21 cellular contexts compared by ENCODE assay signal in genomic region chr16:57565461-57565860, GRCh38. TPM values are rescaled to one million over a fixed set of nuclear protein-coding genes. Genes with fewer than 3 reads are reported as not detected.
DNase-seq lines count a peak whose midpoint lies in the region; ATAC-seq and TF ChIP-seq lines count a peak whose summit lies in the region.
"Had no signal": no experiment of that assay in that cellular context is flagged by ENCODE, and none has a peak within 500 bp of the region (broad histone marks: within the 10 kb centered on the region; RNA-seq: fewer than 3 reads in every experiment).

No MANE protein-coding gene starts in this region.

- H3K9me3 Mint-ChIP-seq in memory B cell (peaks cover 19% of the 10 kb centered on the region), osteocyte (ENCODE audit: unreplicated experiment) (peaks cover 8% of the 10 kb centered on the region)

- H3K27ac Mint-ChIP-seq in memory B cell (peak overlapping the region; percentile 45), osteocyte (ENCODE audit: unreplicated experiment) (no peak overlapping the region)
- H3K27ac Mint-ChIP-seq: CD4-positive, CD25-positive, alpha-beta regulatory T cell had no signal

- H3K4me3 ChIP-seq in RWPE2 (ENCODE audit: severe bottlenecking) (no peak overlapping the region), psoas muscle (no peak overlapping the region)
- H3K4me3 ChIP-seq: SJSA1 had no signal

- no peak for TF ChIP-seq CTCF in RWPE2 (IDR thresholded peaks at IDR 0.05; ENCODE audit: poor library complexity, severe bottlenecking)
- TF ChIP-seq CTCF in osteocyte (IDR thresholded peaks at IDR 0.05) = no peak
- no peak for TF ChIP-seq CTCF in psoas muscle (IDR thresholded peaks at IDR 0.05)

- 44 to 64% (median 46%) methylated on average over 3 of the region's 3 CpGs for WGBS in psoas muscle, 3 donors

- H3K4me1 ChIP-seq in RWPE2 (ENCODE audit: insufficient read depth, poor library complexity, severe bottlenecking) = no peaks in the 10 kb centered on the region
- H3K4me1 ChIP-seq in psoas muscle = no peaks in the 10 kb centered on the region

- no peak overlapping the region for H3K27ac ChIP-seq in RWPE2 (ENCODE audit: poor library complexity, severe bottlenecking)
- no peak overlapping the region for H3K27ac ChIP-seq in psoas muscle
- H3K27ac ChIP-seq: SJSA1 had no signal

- H3K9me3 ChIP-seq in RWPE2 (ENCODE audit: severe bottlenecking) = no peaks in the 10 kb centered on the region
- no peaks in the 10 kb centered on the region for H3K9me3 ChIP-seq in psoas muscle
- H3K9me3 ChIP-seq: SJSA1 had no signal

- no peaks in the 10 kb centered on the region for H3K36me3 ChIP-seq in RWPE2 (ENCODE audit: low read depth)
- no peaks in the 10 kb centered on the region for H3K36me3 ChIP-seq in psoas muscle (ENCODE audit: insufficient read depth in 1 of 2, low read depth in 1 of 2)
- H3K36me3 ChIP-seq: SJSA1 had no signal

- ATAC-seq in RWPE2 (ENCODE audit: low read depth) (no peak), memory B cell (ENCODE audit: low read depth) (no peak), HG02642 (IDR thresholded peaks at IDR 0.05; ENCODE audit: poor library complexity, unreplicated experiment) (no peak), psoas muscle (no peak), HG03442 (IDR thresholded peaks at IDR 0.05; ENCODE audit: unreplicated experiment) (no peak)
- ATAC-seq: Panc1 had no signal

- H3K4me3 Mint-ChIP-seq in memory B cell (no peak overlapping the region), osteocyte (ENCODE audit: unreplicated experiment) (no peak overlapping the region)
- H3K4me3 Mint-ChIP-seq: CD4-positive, CD25-positive, alpha-beta regulatory T cell had no signal

- H3K36me3 Mint-ChIP-seq in memory B cell (peaks cover 57% of the 10 kb centered on the region), osteocyte (ENCODE audit: unreplicated experiment) (no peaks in the 10 kb centered on the region)

- H3K4me1 Mint-ChIP-seq in memory B cell (peaks cover 25% of the 10 kb centered on the region), osteocyte (ENCODE audit: unreplicated experiment) (peaks cover 8% of the 10 kb centered on the region)
- H3K4me1 Mint-ChIP-seq: CD4-positive, CD25-positive, alpha-beta regulatory T cell had no signal

- DNase-seq in AG20443 (ENCODE audit: low spot score) (peak; percentile 7), RWPE2 (ENCODE audit: low spot score) (peak; percentile 34), memory B cell (ENCODE audit: low spot score in 2 of 2) (no peak), osteocyte (ENCODE audit: extremely low spot score, unreplicated experiment) (peak; percentile 77), Kasumi-1 (lab: John Stamatoyannopoulos, UW) (no peak), psoas muscle (no peak)
- DNase-seq: CD4-positive, CD25-positive, alpha-beta regulatory T cell; DMS79; KBM-7; NCI-H1092 treated with DMSO at 0.1 percent for 48 hours; NCI-H1436 treated with DMSO at 0.1 percent for 48 hours; NCI-H1930; NCI-H524; NCI-H774; NK-92 treated with Interleukin-12 subunit alpha and Interleukin-12 subunit beta, amount 100 ng/mL, for 24 hours had no signal

- H3K27me3 Mint-ChIP-seq in memory B cell (no peaks in the 10 kb centered on the region), osteocyte (ENCODE audit: unreplicated experiment) (peaks cover 8% of the 10 kb centered on the region)

- intact Hi-C loops in psoas muscle (cut with DNase I) = no loop called here

- no peaks in the 10 kb centered on the region for H3K27me3 ChIP-seq in RWPE2 (ENCODE audit: insufficient read depth, poor library complexity, severe bottlenecking)
- peaks cover 0 to 14% (median 0%) of the 10 kb centered on the region in 3 donors for H3K27me3 ChIP-seq in psoas muscle (ENCODE audit: insufficient read depth in 3 of 3, low read length in 2 of 3)
- H3K27me3 ChIP-seq: SJSA1 had no signal

RNA-seq across cellular contexts. Expression of gene ADGRG5, which starts 23.0 kb away (rescaled TPM):
- not detected in 2 replicates for total RNA-seq in osteocyte
- total RNA-seq in psoas muscle = under 1 TPM in 3 of 4 donors, not detected in 1; 0.11 to 0.37 (median 0.19) TPM
- under 1 TPM in 1 of 3 donors, not detected in 2; 0.05 TPM for polyA plus RNA-seq in psoas muscle
- total RNA-seq: A172, SJSA1 had no signal
- polyA plus RNA-seq: BJ had no signal

RNA-seq across cellular contexts. Expression of gene CCDC102A, which starts 29.1 kb away (rescaled TPM):
- 17.2 and 18.8 TPM in 2 replicates for total RNA-seq in osteocyte
- total RNA-seq in psoas muscle = 1 to 10 TPM; 1.2 to 2.4 (median 1.9) TPM
- 1 to 10 TPM in 2 of 3 donors, under 1 TPM in 1; 0.95 to 2.1 (median 1.2) TPM for polyA plus RNA-seq in psoas muscle

Comparison
In these comparisons a context has a peak if more than half of its experiments do, and no peak if none do; other contexts are left out.
1. DNase-seq: peak in AG20443 (single experiment), RWPE2 (single experiment) and osteocyte (single experiment); none in memory B cell (0 of 2), Kasumi-1 (0 of 2) and psoas muscle (0 of 2).